In the genomic region with DNA sequence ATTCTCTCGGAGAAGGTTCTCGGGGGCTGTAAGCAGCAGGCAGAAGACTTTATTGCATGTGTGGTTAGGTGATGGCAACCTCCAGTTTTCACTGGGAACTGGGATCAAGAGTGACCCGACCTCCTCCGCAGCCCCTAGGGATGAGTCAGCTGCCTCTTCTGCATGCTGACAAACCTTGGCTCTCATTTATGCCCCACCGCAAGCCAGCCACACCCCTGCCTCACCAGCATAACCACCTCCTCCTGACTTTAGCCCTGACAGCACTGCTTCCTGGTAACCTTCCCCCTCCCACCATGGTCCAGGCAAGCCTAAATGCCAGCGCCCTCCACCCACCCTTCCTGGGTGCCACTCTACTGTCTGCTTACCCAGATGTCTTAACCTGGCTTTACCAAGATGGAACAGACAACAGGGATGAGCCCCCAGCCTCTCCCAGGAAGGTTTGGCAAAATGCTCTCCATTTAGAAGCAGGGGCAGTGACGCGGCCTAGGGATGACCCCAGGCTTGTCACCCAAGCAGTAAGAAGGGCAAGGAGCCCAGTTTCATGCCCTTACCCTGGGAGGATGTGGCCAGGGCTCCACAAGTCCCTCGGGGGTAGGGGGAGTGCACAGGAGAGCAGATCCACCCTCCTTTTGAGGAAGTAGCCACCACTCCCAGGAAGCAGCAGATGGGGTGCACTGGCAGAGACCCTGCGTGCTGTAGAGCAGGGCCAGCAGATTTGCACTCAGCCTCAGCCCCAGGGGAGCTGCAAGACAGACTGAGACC, we compare ENCODE assay signal across 9 cellular contexts.
A peak's percentile ranks its signal among the peaks of the same experiment; 100 is the strongest.
DNase-seq lines count a peak whose midpoint lies in the region; ATAC-seq and TF ChIP-seq lines count a peak whose summit lies in the region.
"Had no signal": no experiment of that assay in that cellular context is flagged by ENCODE, and none has a peak within 500 bp of the region (broad histone marks: within the 10 kb centered on the region; RNA-seq: fewer than 3 reads in every experiment).

No MANE protein-coding gene starts in this region.

- ATAC-seq in GM21786 (IDR thresholded peaks at IDR 0.05; ENCODE audit: unreplicated experiment), result peak; percentile 83
- no peak for ATAC-seq in GM21528 (IDR thresholded peaks at IDR 0.05; ENCODE audit: low FRiP score, unreplicated experiment)

- no peak for TF ChIP-seq CTCF in fibroblast of villous mesenchyme (IDR thresholded peaks at IDR 0.05; ENCODE audit: insufficient read depth, low read depth, low read length)

- DNase-seq in CD1c-positive myeloid dendritic cell (ENCODE audit: extremely low spot score), result peak; percentile 44
- DNase-seq in NOMO-1 (lab: John Stamatoyannopoulos, UW; ENCODE audit: unreplicated experiment in 2 of 2), result peak; percentile 33 to 40
- peak; percentile 38 for DNase-seq in fibroblast of villous mesenchyme (ENCODE audit: low read depth)
- no peak for DNase-seq in SHP77 (lab: John Stamatoyannopoulos, UW)
- DNase-seq in activated effector memory CD4-positive, alpha-beta T cell treated with anti-CD3 and anti-CD28 coated beads, Interleukin-2, amount 50 U/mL, for 16 hours, result no peak
- no peak for DNase-seq in cerebellar nuclear complex (lab: John Stamatoyannopoulos, UW)
- DNase-seq: kidney had no signal

- no peak overlapping the region for H3K4me3 ChIP-seq in fibroblast of villous mesenchyme (ENCODE audit: low read depth, low read length)

Comparison
In these comparisons a context has a peak if more than half of its experiments do, and no peak if none do; other contexts are left out.
1. DNase-seq: peak in CD1c-positive myeloid dendritic cell (single experiment), NOMO-1 (2 of 2) and fibroblast of villous mesenchyme (single experiment); none in SHP77 (0 of 2), activated effector memory CD4-positive, alpha-beta T cell treated with anti-CD3 and anti-CD28 coated beads, Interleukin-2, amount 50 U/mL, for 16 hours (single experiment) and cerebellar nuclear complex (0 of 2).